ENCODE assay signal across 10 cellular contexts in genomic region chr2:65710779-65711295, GRCh38.
DNase-seq lines count a peak whose midpoint lies in the region; ATAC-seq and TF ChIP-seq lines count a peak whose summit lies in the region.
"Had no signal": no experiment of that assay in that cellular context is flagged by ENCODE, and none has a peak within 500 bp of the region (broad histone marks: within the 10 kb centered on the region; RNA-seq: fewer than 3 reads in every experiment).

No MANE protein-coding gene starts in this region.

- peak; percentile 11 for TF ChIP-seq CTCF in psoas muscle (IDR thresholded peaks at IDR 0.05)
- TF ChIP-seq CTCF in colonic mucosa (IDR thresholded peaks at IDR 0.05), result no peak

- H3K4me3 ChIP-seq in psoas muscle (no peak overlapping the region), colonic mucosa (no peak overlapping the region)
- H3K4me3 ChIP-seq: tibial artery had no signal

- 70 to 77% (median 74%) methylated on average over 2 of the region's 2 CpGs for WGBS in psoas muscle, 3 donors

- in situ Hi-C loops in KBM-7 (cut with MboI; ENCODE audit: low pct_unique_long_range_greater_than_20kb, low sequenced_read_pairs), result no loop called here

- no peak for ATAC-seq in psoas muscle

- no peak overlapping the region for H3K27ac ChIP-seq in psoas muscle
- no peak overlapping the region for H3K27ac ChIP-seq in colonic mucosa
- H3K27ac ChIP-seq: tibial artery had no signal

- no peaks in the 10 kb centered on the region for H3K9me3 ChIP-seq in psoas muscle
- H3K9me3 ChIP-seq in colonic mucosa, result no peaks in the 10 kb centered on the region
- H3K9me3 ChIP-seq: tibial artery had no signal

- intact Hi-C loops in psoas muscle (cut with DNase I) (no loop called here), colonic mucosa (cut with DNase I) (no loop called here)

- no peaks in the 10 kb centered on the region for H3K4me1 ChIP-seq in psoas muscle
- no peaks in the 10 kb centered on the region for H3K4me1 ChIP-seq in colonic mucosa
- H3K4me1 ChIP-seq: tibial artery had no signal

- H3K36me3 ChIP-seq in psoas muscle (ENCODE audit: insufficient read depth in 1 of 2, low read depth in 1 of 2), result no peaks in the 10 kb centered on the region
- H3K36me3 ChIP-seq in colonic mucosa, result no peaks in the 10 kb centered on the region
- H3K36me3 ChIP-seq: tibial artery had no signal

- H3K27me3 ChIP-seq in psoas muscle (ENCODE audit: insufficient read depth in 3 of 3, low read length in 2 of 3) (peaks cover 0 to 2% (median 2%) of the 10 kb centered on the region in 3 donors), colonic mucosa (no peaks in the 10 kb centered on the region)
- H3K27me3 ChIP-seq: tibial artery had no signal

- DNase-seq in NCI-H1694 treated with DMSO at 0.1 percent for 48 hours (lab: John Stamatoyannopoulos, UW) (peak; percentile 18), NCI-H1694 (lab: John Stamatoyannopoulos, UW) (no peak), KBM-7 (peak; percentile 3), astrocyte of the hippocampus (ENCODE audit: low read depth, low spot score) (peak; percentile 11), psoas muscle (no peak), colonic mucosa (no peak), NCI-H2081 treated with DMSO at 0.1 percent for 48 hours (lab: John Stamatoyannopoulos, UW) (no peak), activated gamma-delta T cell (lab: John Stamatoyannopoulos, UW) (no peak)
- DNase-seq: NCI-H69, tibial artery had no signal

- H3K9ac ChIP-seq in colonic mucosa (ENCODE audit: low read depth in 2 of 2, low read length in 2 of 2), result no peak overlapping the region

Comparison
In these comparisons a context has a peak if more than half of its experiments do, and no peak if none do; other contexts are left out.
1. DNase-seq: peak in NCI-H1694 treated with DMSO at 0.1 percent for 48 hours (single experiment), KBM-7 (single experiment) and astrocyte of the hippocampus (single experiment); none in NCI-H1694 (single experiment), psoas muscle (0 of 2), colonic mucosa (single experiment), NCI-H2081 treated with DMSO at 0.1 percent for 48 hours (single experiment) and activated gamma-delta T cell (single experiment).